Comparison of ENCODE assay signal across 1 cellular context in genomic region chr14:22552001-22552826, GRCh38.
TF ChIP-seq lines count a peak whose summit lies in the region.

No MANE protein-coding gene starts in this region.

TF ChIP-seq in WTC11, 78 proteins besides CTCF, POLR2A, EP300 and RAD21 (continued from another document):
- TF ChIP-seq ZBTB43 (CRISPR knock-in tag; IDR thresholded peaks at IDR 0.05) (no peak), E2F5 (CRISPR knock-in tag; IDR thresholded peaks at IDR 0.05) (no peak)
